Comparison of ENCODE assay signal across 1 cellular context in the genomic region with DNA sequence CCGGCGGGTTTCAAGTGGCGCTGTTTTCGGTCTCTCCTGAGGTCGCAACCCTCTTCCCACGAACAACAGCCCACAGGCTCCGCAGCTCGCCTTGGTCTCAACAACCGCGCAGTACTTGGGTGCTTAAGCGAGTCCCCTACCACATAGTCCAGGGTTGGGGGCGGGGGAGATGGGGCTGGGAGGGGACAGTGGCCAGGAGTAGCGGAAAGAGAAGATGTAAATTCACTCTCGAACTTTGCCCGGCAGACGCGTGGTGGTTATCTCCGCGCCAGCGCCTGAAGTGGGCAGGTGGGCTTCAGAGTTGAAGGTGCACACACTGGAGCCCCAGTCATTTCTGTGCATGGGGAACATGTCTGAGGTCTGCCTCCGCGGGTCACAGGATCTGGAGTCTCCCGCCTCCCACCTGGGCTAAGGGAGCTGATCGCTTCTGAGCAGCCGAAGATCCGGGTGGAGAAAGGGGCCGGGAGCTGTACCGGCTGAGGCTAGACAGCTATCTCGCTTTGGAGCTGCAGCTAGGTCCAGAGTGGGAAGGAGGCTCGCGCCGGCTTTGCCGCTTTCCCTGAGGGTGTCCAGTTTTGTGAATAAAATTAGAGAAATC.
TF ChIP-seq lines count a peak whose summit lies in the region.

No MANE protein-coding gene starts in this region.

TF ChIP-seq in GM12878, 131 proteins besides CTCF, POLR2A, EP300 and RAD21:
- TF ChIP-seq PML (IDR thresholded peaks at IDR 0.05; ENCODE audit: low read length) (no peak), SMAD1 (IDR thresholded peaks at IDR 0.05; ENCODE audit: low read depth, partially characterized antibody) (no peak), ZNF207 (IDR thresholded peaks at IDR 0.05; ENCODE audit: borderline replicate concordance) (no peak), KDM1A (IDR thresholded peaks at IDR 0.05; ENCODE audit: borderline replicate concordance) (no peak), NBN (IDR thresholded peaks at IDR 0.05) (no peak), BRCA1 (IDR thresholded peaks at IDR 0.05; ENCODE audit: low read depth, low read length) (no peak), CBFB (IDR thresholded peaks at IDR 0.05; ENCODE audit: low read depth) (no peak)
- TF ChIP-seq, protein P1, sequence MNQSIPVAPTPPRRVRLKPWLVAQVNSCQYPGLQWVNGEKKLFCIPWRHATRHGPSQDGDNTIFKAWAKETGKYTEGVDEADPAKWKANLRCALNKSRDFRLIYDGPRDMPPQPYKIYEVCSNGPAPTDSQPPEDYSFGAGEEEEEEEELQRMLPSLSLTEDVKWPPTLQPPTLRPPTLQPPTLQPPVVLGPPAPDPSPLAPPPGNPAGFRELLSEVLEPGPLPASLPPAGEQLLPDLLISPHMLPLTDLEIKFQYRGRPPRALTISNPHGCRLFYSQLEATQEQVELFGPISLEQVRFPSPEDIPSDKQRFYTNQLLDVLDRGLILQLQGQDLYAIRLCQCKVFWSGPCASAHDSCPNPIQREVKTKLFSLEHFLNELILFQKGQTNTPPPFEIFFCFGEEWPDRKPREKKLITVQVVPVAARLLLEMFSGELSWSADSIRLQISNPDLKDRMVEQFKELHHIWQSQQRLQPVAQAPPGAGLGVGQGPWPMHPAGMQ (IDR thresholded peaks at IDR 0.05; ENCODE audit: borderline replicate concordance), result no peak
TF ChIP-seq in GM12878: peak in this region for 0.
